Comparison of ENCODE assay signal across 13 cellular contexts in genomic region chr18:13219576-13219975, GRCh38. TPM values are rescaled to one million over a fixed set of nuclear protein-coding genes. Genes with fewer than 3 reads are reported as not detected.
DNase-seq lines count a peak whose midpoint lies in the region; ATAC-seq and TF ChIP-seq lines count a peak whose summit lies in the region.
"Had no signal": no experiment of that assay in that cellular context is flagged by ENCODE, and none has a peak within 500 bp of the region (broad histone marks: within the 10 kb centered on the region; RNA-seq: fewer than 3 reads in every experiment).

No MANE protein-coding gene starts in this region.

- no peak overlapping the region for H4K5ac ChIP-seq in mesendoderm (ENCODE audit: low read length)

- H2BK120ac ChIP-seq in mesendoderm (ENCODE audit: low read depth, low read length) = no peak overlapping the region

- DNase-seq in activated naive CD4-positive, alpha-beta T cell treated with anti-CD3 and anti-CD28 coated beads, Interleukin-2, amount 50 U/mL, for 16 hours = no peak
- DNase-seq in naive B cell (no peak), upper lobe of right lung (no peak), mesendoderm (no peak)
- DNase-seq: activated gamma-delta T cell treated with Interleukin-2 at 50 U/mL for 16 hours, foreskin melanocyte, NCI-H2107 had no signal

- H3K9me3 ChIP-seq in upper lobe of right lung = no peaks in the 10 kb centered on the region

- H2BK5ac ChIP-seq in mesendoderm (ENCODE audit: low read length) = no peak overlapping the region

- H3K27me3 ChIP-seq in upper lobe of right lung = peaks cover 4% of the 10 kb centered on the region
- H3K27me3 ChIP-seq in mesendoderm (ENCODE audit: insufficient read depth, low read length, poor library complexity) = no peaks in the 10 kb centered on the region

- no peaks in the 10 kb centered on the region for H3K9me3 Mint-ChIP-seq in activated naive CD4-positive, alpha-beta T cell treated with anti-CD3 and anti-CD28 coated beads, Interleukin-2, amount 50 U/mL, for 24 hours
- H3K9me3 Mint-ChIP-seq in brain (peaks cover 0 to 4% (median 0%) of the 10 kb centered on the region in 5 experiments), naive B cell (peaks cover 0 to 1% (median 0%) of the 10 kb centered on the region in 7 donors)

- H3K18ac ChIP-seq in mesendoderm (ENCODE audit: low read length) = no peak overlapping the region

- H3K79me2 ChIP-seq in mesendoderm (ENCODE audit: control insufficient read depth, insufficient read depth, low read length) = no peaks in the 10 kb centered on the region

- peaks cover 43% of the 10 kb centered on the region for H3K4me1 Mint-ChIP-seq in activated naive CD4-positive, alpha-beta T cell treated with anti-CD3 and anti-CD28 coated beads, Interleukin-2, amount 50 U/mL, for 24 hours
- H3K4me1 Mint-ChIP-seq in brain (peaks cover 64% of the 10 kb centered on the region), naive B cell (peaks cover 18 to 22% (median 20%) of the 10 kb centered on the region in 3 donors)

- TF ChIP-seq CTCF in brain (conservative IDR thresholded peaks at IDR 0.05) (no peak), upper lobe of right lung (IDR thresholded peaks at IDR 0.05) (no peak)

- intact Hi-C loops in upper lobe of right lung (cut with DNase I) = loop anchor here (5.0 kb wide), 1 partner anchor 308 kb away; no protein-coding TSS in a partner anchor

- peak overlapping the region; percentile 84 for H3K4me3 Mint-ChIP-seq in activated naive CD4-positive, alpha-beta T cell treated with anti-CD3 and anti-CD28 coated beads, Interleukin-2, amount 50 U/mL, for 24 hours
- H3K4me3 Mint-ChIP-seq in brain (peak overlapping the region; percentile 78 to 89 (median 83)), naive B cell (peak overlapping the region; percentile 6 to 89 (median 72))

- no peak overlapping the region for H3K27ac ChIP-seq in upper lobe of right lung
- no peak overlapping the region for H3K27ac ChIP-seq in mesendoderm (ENCODE audit: low read depth, low read length)
- H3K27ac ChIP-seq: C4-2B, SK-N-MC had no signal

- no peak overlapping the region for H3K23ac ChIP-seq in mesendoderm (ENCODE audit: low read length)

- H3K27me3 Mint-ChIP-seq in activated naive CD4-positive, alpha-beta T cell treated with anti-CD3 and anti-CD28 coated beads, Interleukin-2, amount 50 U/mL, for 24 hours = peaks cover 5% of the 10 kb centered on the region
- peaks cover 23% of the 10 kb centered on the region for H3K27me3 Mint-ChIP-seq in brain
- H3K27me3 Mint-ChIP-seq in naive B cell = peaks cover 36 to 61% (median 40%) of the 10 kb centered on the region in 3 donors

- no peak overlapping the region for H3K56ac ChIP-seq in mesendoderm (ENCODE audit: low read length)

- H2AK5ac ChIP-seq in mesendoderm (ENCODE audit: low read length) = no peak overlapping the region

- peak overlapping the region; percentile 60 for H3K4me3 ChIP-seq in upper lobe of right lung
- H3K4me3 ChIP-seq in mesendoderm (ENCODE audit: low read length) = no peak overlapping the region

- H3K9ac ChIP-seq in mesendoderm (ENCODE audit: low read length) = no peak overlapping the region

- H3K4me1 ChIP-seq in upper lobe of right lung (peaks cover 53% of the 10 kb centered on the region), mesendoderm (ENCODE audit: control insufficient read depth, low read depth, low read length) (no peaks in the 10 kb centered on the region)

- H3K36me3 ChIP-seq in upper lobe of right lung (no peaks in the 10 kb centered on the region), mesendoderm (ENCODE audit: control insufficient read depth, insufficient read depth, low read length) (no peaks in the 10 kb centered on the region)

- ATAC-seq in naive B cell (ENCODE audit: low read depth in 2 of 2) (no peak), upper lobe of right lung (no peak), GM18907 (IDR thresholded peaks at IDR 0.05; ENCODE audit: unreplicated experiment) (no peak), HG03354 (IDR thresholded peaks at IDR 0.05; ENCODE audit: poor library complexity, severe bottlenecking, unreplicated experiment) (no peak)

- no peaks in the 10 kb centered on the region for H3K36me3 Mint-ChIP-seq in activated naive CD4-positive, alpha-beta T cell treated with anti-CD3 and anti-CD28 coated beads, Interleukin-2, amount 50 U/mL, for 24 hours
- H3K36me3 Mint-ChIP-seq in brain (no peaks in the 10 kb centered on the region), naive B cell (no peaks in the 10 kb centered on the region)

- no peak overlapping the region for H3K4me2 ChIP-seq in mesendoderm (ENCODE audit: low read length)

- H3K27ac Mint-ChIP-seq in activated naive CD4-positive, alpha-beta T cell treated with anti-CD3 and anti-CD28 coated beads, Interleukin-2, amount 50 U/mL, for 24 hours = peak overlapping the region; percentile 61
- H3K27ac Mint-ChIP-seq in brain = peak overlapping the region; percentile 20 to 90 (median 39)
- H3K27ac Mint-ChIP-seq in naive B cell = peak overlapping the region in 2 of 6 donors; percentile 11 to 80

- H3K79me1 ChIP-seq in mesendoderm (ENCODE audit: low read length) = no peaks in the 10 kb centered on the region

- no peak overlapping the region for H2BK15ac ChIP-seq in mesendoderm (replicated peaks; ENCODE audit: low read depth)

- H4K8ac ChIP-seq in mesendoderm (ENCODE audit: low read depth, low read length) = no peak overlapping the region

- no peak overlapping the region for H3K4ac ChIP-seq in mesendoderm (ENCODE audit: low read depth, low read length)

- WGBS in mesendoderm (ENCODE audit: extremely low coverage, insufficient coverage, low lambda C conversion rate) = no CpG with 5 or more reads among the region's 5 CpGs

RNA-seq across cellular contexts. Expression of gene LDLRAD4, which starts 1.0 kb away (rescaled TPM):
- polyA plus RNA-seq in brain (ENCODE audit: insufficient read depth, low read depth, low replicate concordance) (20.2 TPM), naive B cell (ENCODE audit: low read depth in 6 of 6) (10 to 100 TPM in 2 of 6 donors, 1 to 10 TPM in 4; 6.4 to 16.1 (median 9.2) TPM)
- 18.4 TPM for total RNA-seq in upper lobe of right lung
- 1.5 TPM for polyA plus RNA-seq in mesendoderm (2013, experiment 1 of 2)
- 1.7 TPM for polyA plus RNA-seq in mesendoderm (2013, experiment 2 of 2)
